In the genomic region with DNA sequence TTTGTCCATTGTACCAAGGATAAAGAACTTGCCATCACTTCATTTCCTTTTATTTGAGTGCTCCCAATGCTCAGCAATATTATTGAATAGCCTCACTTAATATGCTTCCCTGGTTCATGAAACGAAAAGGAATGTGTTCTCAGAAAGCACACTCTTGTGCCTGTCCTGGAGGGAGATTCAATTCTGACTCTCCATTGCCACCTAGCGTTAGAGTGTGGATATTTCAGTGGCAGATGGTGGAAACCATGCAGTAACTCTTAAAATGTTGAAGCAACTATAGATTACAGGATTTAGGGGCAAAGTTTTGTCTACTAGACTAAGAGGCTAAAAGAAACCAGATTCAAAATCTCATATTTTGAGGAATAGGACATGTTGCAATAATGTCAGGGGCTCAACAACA, we compare ENCODE assay signal across 8 cellular contexts. TPM values are rescaled to one million over a fixed set of nuclear protein-coding genes. Genes with fewer than 3 reads are reported as not detected.
DNase-seq lines count a peak whose midpoint lies in the region; ATAC-seq, FAIRE-seq and TF ChIP-seq lines count a peak whose summit lies in the region.

No MANE protein-coding gene starts in this region.

- no peak overlapping the region for H3K4me3 Mint-ChIP-seq in naive thymus-derived CD8-positive, alpha-beta T cell

- H3K4me3 ChIP-seq in epithelial cell of proximal tubule (ENCODE audit: low read depth, low read length), result no peak overlapping the region

- POLR2A ChIA-PET in naive thymus-derived CD8-positive, alpha-beta T cell (lab: Charles Lee), result no interaction called here

- H3K27ac Mint-ChIP-seq in naive thymus-derived CD8-positive, alpha-beta T cell, result peak overlapping the region in 3 of 10 donors; percentile 2 to 78 (median 63)

- H3K27ac ChIP-seq in C4-2B, result no peak overlapping the region

- H3K36me3 Mint-ChIP-seq in naive thymus-derived CD8-positive, alpha-beta T cell, result peaks cover 0 to 16% (median 0%) of the 10 kb centered on the region in 3 donors

- peak; percentile 98 for FAIRE-seq in GM12892 (lab: Jason Lieb, UNC)
- peak; percentile 81 for FAIRE-seq in TTC549 (lab: Jason Lieb, UNC)

- TF ChIP-seq CTCF in C4-2B (conservative IDR thresholded peaks at IDR 0.05) (peak; percentile 76), epithelial cell of proximal tubule (conservative IDR thresholded peaks at IDR 0.05; ENCODE audit: low read depth, low read length) (peak; percentile 65)

- peaks cover 30 to 74% (median 59%) of the 10 kb centered on the region in 4 donors for H3K4me1 Mint-ChIP-seq in naive thymus-derived CD8-positive, alpha-beta T cell

- peak; percentile 39 to 53 for ATAC-seq in naive thymus-derived CD8-positive, alpha-beta T cell
- no peak for ATAC-seq in HG03457 (IDR thresholded peaks at IDR 0.05; ENCODE audit: unreplicated experiment)
- ATAC-seq in HG02571 (IDR thresholded peaks at IDR 0.05; ENCODE audit: unreplicated experiment), result no peak

- no peak for TF ChIP-seq POLR2A in GM12892 (IDR thresholded peaks at IDR 0.05; ENCODE audit: low read depth, low read length)

- no peaks in the 10 kb centered on the region for H3K9me3 Mint-ChIP-seq in naive thymus-derived CD8-positive, alpha-beta T cell

- no peak for DNase-seq in GM12892 (ENCODE audit: insufficient read length)
- peak; percentile 66 for DNase-seq in M059J (ENCODE audit: low read depth)
- DNase-seq in epithelial cell of proximal tubule (ENCODE audit: low read depth), result no peak
- peak in 9 of 10 donors; percentile 23 to 66 (median 50) for DNase-seq in naive thymus-derived CD8-positive, alpha-beta T cell

- no peaks in the 10 kb centered on the region for H3K27me3 Mint-ChIP-seq in naive thymus-derived CD8-positive, alpha-beta T cell

RNA-seq across cellular contexts. Expression of gene GAB3, which starts 36.0 kb away (rescaled TPM):
- polyA plus RNA-seq in GM12892 (2012; ENCODE audit: missing spikeins), result 1.4 TPM
- total RNA-seq in M059J (2014; rRNA removed; shearing (Covaris generic)), result 6.0 and 15.6 TPM in 2 replicates
- 0.14 TPM in 1 of 2 replicates, not detected in the other for total RNA-seq in epithelial cell of proximal tubule
- total RNA-seq in naive thymus-derived CD8-positive, alpha-beta T cell, result 1 to 10 TPM; 9.9 to 10.0 TPM
- 1 to 10 TPM in 2 of 3 donors, under 1 TPM in 1; 0.77 to 5.2 (median 1.2) TPM for polyA plus RNA-seq in naive thymus-derived CD8-positive, alpha-beta T cell

RNA-seq across cellular contexts. Expression of gene DKC1, which starts 47.7 kb away (rescaled TPM):
- polyA plus RNA-seq in GM12892 (2012; ENCODE audit: missing spikeins), result 75.2 TPM
- total RNA-seq in M059J (2014; rRNA removed; shearing (Covaris generic)), result 63.9 and 71.2 TPM in 2 replicates
- total RNA-seq in epithelial cell of proximal tubule, result 41.2 and 66.1 TPM in 2 replicates
- 10 to 100 TPM; 74.7 to 93.7 TPM for total RNA-seq in naive thymus-derived CD8-positive, alpha-beta T cell
- polyA plus RNA-seq in naive thymus-derived CD8-positive, alpha-beta T cell, result 10 to 100 TPM; 38.6 to 56.5 (median 44.2) TPM

Comparison
In these comparisons a context has a peak if more than half of its experiments do, and no peak if none do; other contexts are left out.
1. DNase-seq: peak in M059J (single experiment) and naive thymus-derived CD8-positive, alpha-beta T cell (9 of 10); none in GM12892 (single experiment) and epithelial cell of proximal tubule (single experiment).
2. ATAC-seq: peak in naive thymus-derived CD8-positive, alpha-beta T cell (2 of 2); none in HG03457 (single experiment) and HG02571 (single experiment).